11 cellular contexts compared by ENCODE assay signal in genomic region chr15:57281357-57281756, GRCh38.
DNase-seq lines count a peak whose midpoint lies in the region; ATAC-seq and TF ChIP-seq lines count a peak whose summit lies in the region.
"Had no signal": no experiment of that assay in that cellular context is flagged by ENCODE, and none has a peak within 500 bp of the region (broad histone marks: within the 10 kb centered on the region; RNA-seq: fewer than 3 reads in every experiment).

No MANE protein-coding gene starts in this region.

- peak overlapping the region; percentile 35 for H3K4me3 Mint-ChIP-seq in stimulated activated naive CD8-positive, alpha-beta T cell treated with anti-CD3 and anti-CD28 coated beads, Interleukin-15, Interleukin-2, amounts not matched to agents 100 ng/mL and 50 ng/mL, for 24 hours

- intact Hi-C loops in dorsolateral prefrontal cortex (cut with DNase I), result no loop called here

- no peaks in the 10 kb centered on the region for H3K27me3 Mint-ChIP-seq in stimulated activated naive CD8-positive, alpha-beta T cell treated with anti-CD3 and anti-CD28 coated beads, Interleukin-15, Interleukin-2, amounts not matched to agents 100 ng/mL and 50 ng/mL, for 24 hours

- H3K4me1 Mint-ChIP-seq in stimulated activated naive CD8-positive, alpha-beta T cell treated with anti-CD3 and anti-CD28 coated beads, Interleukin-15, Interleukin-2, amounts not matched to agents 100 ng/mL and 50 ng/mL, for 24 hours (ENCODE audit: low read depth), result peaks cover 27% of the 10 kb centered on the region

- H3K9me3 Mint-ChIP-seq in stimulated activated naive CD8-positive, alpha-beta T cell treated with anti-CD3 and anti-CD28 coated beads, Interleukin-15, Interleukin-2, amounts not matched to agents 100 ng/mL and 50 ng/mL, for 24 hours, result no peaks in the 10 kb centered on the region

- peak overlapping the region; percentile 39 for H3K27ac Mint-ChIP-seq in stimulated activated naive CD8-positive, alpha-beta T cell treated with anti-CD3 and anti-CD28 coated beads, Interleukin-15, Interleukin-2, amounts not matched to agents 100 ng/mL and 50 ng/mL, for 24 hours

- no peak overlapping the region for H3K27ac ChIP-seq in dorsolateral prefrontal cortex

- DNase-seq in stimulated activated naive CD8-positive, alpha-beta T cell treated with anti-CD3 and anti-CD28 coated beads, Interleukin-15, Interleukin-2, amounts not matched to agents 100 U/mL and 50 U/mL, for 24 hours, result no peak
- DNase-seq in NCI-H69 (lab: John Stamatoyannopoulos, UW) (peak; percentile 86), D341Med (ENCODE audit: low spot score) (no peak), dorsolateral prefrontal cortex (no peak), 8988T (no peak)
- DNase-seq in activated CD8-positive, alpha-beta memory T cell treated with anti-CD3 and anti-CD28 coated beads for 24 hours, result no peak
- DNase-seq: effector CD8-positive, alpha-beta T cell; nucleus accumbens; stimulated activated CD4-positive, alpha-beta T cell treated with anti-CD3 and anti-CD28 coated beads, Interleukin-15, amount 100 ng/mL, for 24 hours had no signal

- TF ChIP-seq CTCF in dorsolateral prefrontal cortex (IDR thresholded peaks at IDR 0.05 in 54 of 56, conservative IDR thresholded peaks at IDR 0.05 in 2 of 56; ENCODE audit: low read depth in 1 of 56, partially characterized antibody in 56 of 56), result no peak

- no peak overlapping the region for H3K4me3 ChIP-seq in dorsolateral prefrontal cortex

- ATAC-seq in stimulated activated naive CD8-positive, alpha-beta T cell treated with anti-CD3 and anti-CD28 coated beads, Interleukin-15, Interleukin-2, amounts not matched to agents 100 U/mL and 50 U/mL, for 24 hours, result no peak
- ATAC-seq in HG02852 (IDR thresholded peaks at IDR 0.05; ENCODE audit: unreplicated experiment), result peak; percentile 58

- H3K27me3 ChIP-seq in dorsolateral prefrontal cortex, result no peaks in the 10 kb centered on the region

- peaks cover 65% of the 10 kb centered on the region for H3K36me3 Mint-ChIP-seq in stimulated activated naive CD8-positive, alpha-beta T cell treated with anti-CD3 and anti-CD28 coated beads, Interleukin-15, Interleukin-2, amounts not matched to agents 100 ng/mL and 50 ng/mL, for 24 hours (ENCODE audit: low read depth)
